1 cellular context compared by ENCODE assay signal in genomic region chr6:166561766-166562165, GRCh38.
TF ChIP-seq lines count a peak whose summit lies in the region.

No MANE protein-coding gene starts in this region.

TF ChIP-seq in HepG2, 621 proteins besides CTCF, POLR2A, EP300 and RAD21:
- TF ChIP-seq GTF2F1 (IDR thresholded peaks at IDR 0.05; ENCODE audit: low read length) (no peak), IKZF4 (CRISPR knock-in tag; IDR thresholded peaks at IDR 0.05; ENCODE audit: borderline replicate concordance, low read depth, not compliant biosample characterization) (no peak), CEBPG (CRISPR knock-in tag; IDR thresholded peaks at IDR 0.05) (no peak), NR0B2 (CRISPR knock-in tag; IDR thresholded peaks at IDR 0.05) (no peak), ZBTB4 (CRISPR knock-in tag; IDR thresholded peaks at IDR 0.05; ENCODE audit: borderline replicate concordance) (no peak), CBX1 (IDR thresholded peaks at IDR 0.05; ENCODE audit: low read depth) (no peak), MXD1 (CRISPR knock-in tag; IDR thresholded peaks at IDR 0.05) (no peak), ZNF276 (CRISPR knock-in tag; IDR thresholded peaks at IDR 0.05; ENCODE audit: low read depth) (no peak), AKAP8 (CRISPR knock-in tag; IDR thresholded peaks at IDR 0.05) (no peak)
